Comparison of ENCODE assay signal across 8 cellular contexts in genomic region chr12:4506870-4507269, GRCh38. TPM values are rescaled to one million over a fixed set of nuclear protein-coding genes. Genes with fewer than 3 reads are reported as not detected.
DNase-seq lines count a peak whose midpoint lies in the region; ATAC-seq and TF ChIP-seq lines count a peak whose summit lies in the region.

No MANE protein-coding gene starts in this region.

- H4K20me1 ChIP-seq in PC-3 (ENCODE audit: low read length): no peaks in the 10 kb centered on the region
- no peaks in the 10 kb centered on the region for H4K20me1 ChIP-seq in hepatocyte (ENCODE audit: insufficient read depth, poor library complexity, severe bottlenecking)

- intact Hi-C loops in PC-3 (cut with micrococcal nuclease): no loop called here
- intact Hi-C loops in Right ventricle myocardium superior (cut with DNase I): no loop called here

- H3K9me3 ChIP-seq in PC-3 (ENCODE audit: low read length) (no peaks in the 10 kb centered on the region), hepatocyte (ENCODE audit: low read depth) (no peaks in the 10 kb centered on the region)

- peak; percentile 12 for DNase-seq in PC-3
- DNase-seq in myocyte (ENCODE audit: low read depth): peak; percentile 55
- DNase-seq in Right ventricle myocardium superior: no peak
- DNase-seq in germinal center (ENCODE audit: low spot score): no peak
- no peak for DNase-seq in hepatocyte (ENCODE audit: low spot score)
- no peak for DNase-seq in NCI-H146 (lab: John Stamatoyannopoulos, UW)

- H3F3A ChIP-seq in PC-3 (ENCODE audit: low read length, unreplicated experiment): no peaks in the 10 kb centered on the region

- TF ChIP-seq CTCF in PC-3 (conservative IDR thresholded peaks at IDR 0.05; ENCODE audit: low read depth, low read length) (no peak), hepatocyte (IDR thresholded peaks at IDR 0.05; ENCODE audit: poor library complexity) (no peak)

- CTCF ChIA-PET in PC-3 (lab: Charles Lee): no interaction called here

- H3K27me3 ChIP-seq in PC-3 (ENCODE audit: low read length): no peaks in the 10 kb centered on the region
- H3K27me3 ChIP-seq in hepatocyte: no peaks in the 10 kb centered on the region

- H3K4me2 ChIP-seq in PC-3 (ENCODE audit: low read length) (no peak overlapping the region), hepatocyte (no peak overlapping the region)

- H3K36me3 ChIP-seq in PC-3 (ENCODE audit: low read depth, low read length) (no peaks in the 10 kb centered on the region; the same call in 1 of the 2 replicates), hepatocyte (replicated peaks; ENCODE audit: insufficient read depth, low read depth) (no peaks in the 10 kb centered on the region)

- H3K27ac ChIP-seq in PC-3 (ENCODE audit: low read length) (no peak overlapping the region), hepatocyte (no peak overlapping the region)

- H3K4me3 ChIP-seq in PC-3 (ENCODE audit: low read length) (no peak overlapping the region), hepatocyte (no peak overlapping the region)

- H3K9me2 ChIP-seq in PC-3 (replicated peaks; ENCODE audit: low read length) (no peaks in the 10 kb centered on the region), hepatocyte (replicated peaks; ENCODE audit: insufficient read depth) (no peaks in the 10 kb centered on the region)

- POLR2A ChIA-PET in PC-3 (lab: Charles Lee; ENCODE audit: unreplicated experiment): no interaction called here

- peaks cover 6% of the 10 kb centered on the region for H3K4me1 ChIP-seq in PC-3 (ENCODE audit: insufficient read depth, low read length)
- peaks cover 7% of the 10 kb centered on the region for H3K4me1 ChIP-seq in hepatocyte (ENCODE audit: insufficient read depth)

- no TSS peak for BruUV-seq in PC-3 (replicated peaks; lab: Mats Ljungman, UMichigan)

- 87% methylated on average over 5 of the region's 5 CpGs for WGBS in hepatocyte (ENCODE audit: low lambda C conversion rate, missing lambda C conversion rate)

- H3K79me2 ChIP-seq in PC-3 (ENCODE audit: low read length) (no peaks in the 10 kb centered on the region), hepatocyte (no peaks in the 10 kb centered on the region)

- ATAC-seq in GM18867 (IDR thresholded peaks at IDR 0.05; ENCODE audit: unreplicated experiment): peak; percentile 94
- peak; percentile 68 for ATAC-seq in HG02571 (IDR thresholded peaks at IDR 0.05; ENCODE audit: unreplicated experiment)
- ATAC-seq in PC-3: peak; percentile 65
- no peak for ATAC-seq in Right ventricle myocardium superior (ENCODE audit: poor library complexity)

- H2AFZ ChIP-seq in PC-3 (ENCODE audit: low read length) (no peak overlapping the region), hepatocyte (no peak overlapping the region)

- H3K9ac ChIP-seq in PC-3 (ENCODE audit: low read length): no peak overlapping the region

RNA-seq across cellular contexts. Expression of gene RAD51AP1, which starts 31.8 kb away (rescaled TPM):
- total RNA-seq in PC-3 (2014; rRNA removed) (15.9 and 24.7 TPM in 2 replicates), myocyte (2.2 and 3.4 TPM in 2 replicates), Right ventricle myocardium superior (1.1 TPM), hepatocyte (9.8 and 11.5 TPM in 2 replicates)
- polyA plus RNA-seq in myocyte (2012): 1.0 TPM
- 4.6 and 5.4 TPM in 2 replicates for polyA plus RNA-seq in hepatocyte

RNA-seq across cellular contexts. Expression of gene DYRK4, which starts 55.1 kb away (rescaled TPM):
- total RNA-seq in PC-3 (2014; rRNA removed) (49.4 and 58.6 TPM in 2 replicates), myocyte (42.9 and 46.3 TPM in 2 replicates), Right ventricle myocardium superior (23.5 TPM), hepatocyte (34.1 and 34.7 TPM in 2 replicates)
- polyA plus RNA-seq in myocyte (2012): 53.5 TPM
- 42.0 and 50.3 TPM in 2 replicates for polyA plus RNA-seq in hepatocyte

Comparison
In these comparisons a context has a peak if more than half of its experiments do, and no peak if none do; other contexts are left out.
1. DNase-seq: peak in PC-3 (single experiment) and myocyte (single experiment); none in Right ventricle myocardium superior (single experiment), germinal center (single experiment), hepatocyte (single experiment) and NCI-H146 (single experiment).